1 cellular context compared by ENCODE assay signal in genomic region chr12:56156464-56157200, GRCh38.
TF ChIP-seq lines count a peak whose summit lies in the region.

No MANE protein-coding gene starts in this region.

TF ChIP-seq in WTC11, 78 proteins besides CTCF, POLR2A, EP300 and RAD21:
- peak; percentile 58; the same call in 1 of the 2 replicates for TF ChIP-seq ZNF121 (CRISPR knock-in tag; IDR thresholded peaks at IDR 0.05)
